ENCODE assay signal across 16 cellular contexts in the genomic region with DNA sequence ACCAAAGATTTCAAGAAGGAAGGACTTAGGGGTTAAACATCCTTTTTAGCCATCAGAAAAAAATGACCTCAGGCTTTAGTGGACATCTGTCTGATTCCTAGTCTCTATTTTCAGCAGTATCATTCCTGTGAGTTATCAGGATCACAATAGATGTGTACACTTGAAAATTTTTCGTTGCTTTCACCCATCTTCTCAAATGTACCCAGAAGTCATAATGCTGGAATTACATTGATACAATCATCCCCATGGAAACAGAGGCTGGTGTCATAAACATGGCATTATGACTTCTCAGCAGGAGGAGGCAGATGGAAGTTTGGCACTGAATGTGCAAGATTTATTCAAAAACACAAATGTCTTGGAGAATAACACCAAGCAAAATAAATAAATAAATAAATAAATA.
DNase-seq lines count a peak whose midpoint lies in the region; ATAC-seq and TF ChIP-seq lines count a peak whose summit lies in the region.
"Had no signal": no experiment of that assay in that cellular context is flagged by ENCODE, and none has a peak within 500 bp of the region (broad histone marks: within the 10 kb centered on the region; RNA-seq: fewer than 3 reads in every experiment).

No MANE protein-coding gene starts in this region.

- WGBS in SK-N-SH (ENCODE audit: low lambda C conversion rate) = 5% methylated on average over 1 of the region's 1 CpG

- TF ChIP-seq CTCF in SK-N-SH (IDR thresholded peaks at IDR 0.05) = no peak
- TF ChIP-seq CTCF in neural cell (IDR thresholded peaks at IDR 0.05; ENCODE audit: poor library complexity, severe bottlenecking) = no peak

- H3K9me3 ChIP-seq in SK-N-SH (no peaks in the 10 kb centered on the region; the same call in 1 of the 2 replicates), neural cell (ENCODE audit: low read length) (no peaks in the 10 kb centered on the region)
- H3K9me3 ChIP-seq in naive thymus-derived CD4-positive, alpha-beta T cell (ENCODE audit: control insufficient read depth in 2 of 3, low read length in 3 of 3) = no peaks in the 10 kb centered on the region
- H3K9me3 ChIP-seq: Caco-2 had no signal

- H3K79me2 ChIP-seq in SK-N-SH (ENCODE audit: insufficient read depth) (no peaks in the 10 kb centered on the region), neural cell (replicated peaks; ENCODE audit: insufficient read depth, low read length) (no peaks in the 10 kb centered on the region)

- H3K4me3 Mint-ChIP-seq in naive thymus-derived CD4-positive, alpha-beta T cell = no peak overlapping the region
- H3K4me3 Mint-ChIP-seq: CD4-positive, alpha-beta T cell; GM23338 had no signal

- no peaks in the 10 kb centered on the region for H3K36me3 Mint-ChIP-seq in naive thymus-derived CD4-positive, alpha-beta T cell

- H3K9ac ChIP-seq in SK-N-SH (no peak overlapping the region), neural cell (ENCODE audit: low read length) (no peak overlapping the region)

- H2AFZ ChIP-seq in SK-N-SH (ENCODE audit: low read depth) (no peak overlapping the region), neural cell (ENCODE audit: low read depth, low read length) (no peak overlapping the region)
- H2AFZ ChIP-seq: GM23338 had no signal

- DNase-seq in SK-N-SH = peak; percentile 41
- peak; percentile 4 for DNase-seq in NCI-H2227 treated with DMSO at 0.1 percent for 48 hours (lab: John Stamatoyannopoulos, UW)
- no peak for DNase-seq in naive thymus-derived CD4-positive, alpha-beta T cell
- no peak for DNase-seq in NCI-H2107 treated with DMSO at 0.1 percent for 48 hours (lab: John Stamatoyannopoulos, UW; ENCODE audit: unreplicated experiment)
- DNase-seq: ACHN; Caco-2; CD4-positive, alpha-beta T cell; DMS153; DMS79; GDM1; HCEC 1CT had no signal

- H4K20me1 ChIP-seq in SK-N-SH (ENCODE audit: insufficient read depth) = no peaks in the 10 kb centered on the region
- H4K20me1 ChIP-seq in neural cell (ENCODE audit: insufficient read depth) = no peaks in the 10 kb centered on the region

- H3K27me3 ChIP-seq in SK-N-SH (ENCODE audit: insufficient read depth) (no peaks in the 10 kb centered on the region), neural cell (ENCODE audit: insufficient read depth, low read depth, low read length) (no peaks in the 10 kb centered on the region)
- no peaks in the 10 kb centered on the region for H3K27me3 ChIP-seq in naive thymus-derived CD4-positive, alpha-beta T cell (ENCODE audit: control insufficient read depth in 2 of 2, insufficient read depth in 2 of 2, low read length in 2 of 2)

- H3K4me2 ChIP-seq in SK-N-SH (no peak overlapping the region), neural cell (ENCODE audit: low read length) (peak overlapping the region; percentile 4)
- H3K4me2 ChIP-seq: GM23338 had no signal

- no peaks in the 10 kb centered on the region for H3K36me3 ChIP-seq in SK-N-SH (replicated peaks in 1 of 2; ENCODE audit: control insufficient read depth in 1 of 2, insufficient read depth in 2 of 2, low read length in 1 of 2)
- H3K36me3 ChIP-seq in neural cell (ENCODE audit: insufficient read depth, low read length) = no peaks in the 10 kb centered on the region
- H3K36me3 ChIP-seq in naive thymus-derived CD4-positive, alpha-beta T cell (ENCODE audit: control insufficient read depth in 2 of 3, insufficient read depth in 3 of 3, low read length in 3 of 3) = no peaks in the 10 kb centered on the region

- H3K9me3 Mint-ChIP-seq in naive thymus-derived CD4-positive, alpha-beta T cell = peaks cover 0 to 14% (median 2%) of the 10 kb centered on the region in 11 donors
- H3K9me3 Mint-ChIP-seq: GM23338 had no signal

- peaks cover 0 to 3% of the 10 kb centered on the region in 2 experiments; a peak in 2 of 4 replicates for H3K4me1 ChIP-seq in SK-N-SH (ENCODE audit: control insufficient read depth in 1 of 2, insufficient read depth in 2 of 2, low read depth in 1 of 2, low read length in 1 of 2)
- no peaks in the 10 kb centered on the region for H3K4me1 ChIP-seq in naive thymus-derived CD4-positive, alpha-beta T cell (ENCODE audit: control insufficient read depth in 2 of 2, insufficient read depth in 2 of 2, low read length in 2 of 2)
- H3K4me1 ChIP-seq: Caco-2 had no signal

- intact Hi-C loops in naive thymus-derived CD4-positive, alpha-beta T cell (cut with micrococcal nuclease) = no loop called here

- TF ChIP-seq RAD21 in SK-N-SH (IDR thresholded peaks at IDR 0.05; ENCODE audit: low read length) = no peak
- TF ChIP-seq RAD21 in neural cell (conservative IDR thresholded peaks at IDR 0.05) = peak; percentile 12

- CTCF ChIA-PET in SK-N-SH (lab: Yijun Ruan, JAX) = no interaction called here
- CTCF ChIA-PET in naive thymus-derived CD4-positive, alpha-beta T cell (lab: Charles Lee) = no interaction called here

- H3K27ac ChIP-seq in SK-N-SH (ENCODE audit: low read depth in 2 of 2, low read length in 1 of 2) (peak overlapping the region in 1 of 2 experiments; percentile 81; a peak in 2 of 4 replicates), neural cell (ENCODE audit: low read length) (peak overlapping the region; percentile 33)
- H3K27ac ChIP-seq in naive thymus-derived CD4-positive, alpha-beta T cell (ENCODE audit: low read depth, low read length) = no peak overlapping the region
- H3K27ac ChIP-seq: C4-2B, HL-60 had no signal

- POLR2A ChIA-PET in SK-N-SH (lab: Yijun Ruan, JAX) = no interaction called here
- POLR2A ChIA-PET in naive thymus-derived CD4-positive, alpha-beta T cell (lab: Charles Lee) = no interaction called here

- H3K27ac Mint-ChIP-seq in naive thymus-derived CD4-positive, alpha-beta T cell = no peak overlapping the region
- H3K27ac Mint-ChIP-seq: CD4-positive, alpha-beta T cell; GM23338 had no signal

- TF ChIP-seq EP300 in SK-N-SH (IDR thresholded peaks at IDR 0.05; ENCODE audit: borderline replicate concordance in 1 of 2, low read depth in 1 of 2, low read length in 1 of 2) (peak in 1 of 2 experiments; percentile 4; a peak in 1 of 4 replicates), neural cell (conservative IDR thresholded peaks at IDR 0.05; ENCODE audit: poor library complexity, severe bottlenecking) (peak; percentile 67)

- ATAC-seq in SK-N-SH treated with all-trans-retinoic acid at 6 μM for 48 hours = no peak; the same call in 2 of the 3 replicates
- no peak for ATAC-seq in naive thymus-derived CD4-positive, alpha-beta T cell
- ATAC-seq: GM23338 had no signal

- no peaks in the 10 kb centered on the region for H3K4me1 Mint-ChIP-seq in naive thymus-derived CD4-positive, alpha-beta T cell

- H3F3A ChIP-seq in SK-N-SH (replicated peaks; ENCODE audit: insufficient read depth) (no peaks in the 10 kb centered on the region), neural cell (ENCODE audit: insufficient read depth, low read length, poor library complexity, severe bottlenecking) (no peaks in the 10 kb centered on the region)

- peaks cover 8 to 27% (median 18%) of the 10 kb centered on the region in 5 donors for H3K27me3 Mint-ChIP-seq in naive thymus-derived CD4-positive, alpha-beta T cell

- no peak overlapping the region for H3K4me3 ChIP-seq in SK-N-SH (ENCODE audit: low read depth in 2 of 2, low read length in 1 of 2)
- H3K4me3 ChIP-seq in neural cell (ENCODE audit: low read length) = peak overlapping the region; percentile 24
- no peak overlapping the region for H3K4me3 ChIP-seq in naive thymus-derived CD4-positive, alpha-beta T cell (ENCODE audit: low read length)
- H3K4me3 ChIP-seq: GM23338 had no signal

- H3K9me2 ChIP-seq in SK-N-SH (no peaks in the 10 kb centered on the region), neural cell (ENCODE audit: insufficient read depth, low read length) (no peaks in the 10 kb centered on the region)

TF ChIP-seq in SK-N-SH, 30 proteins besides CTCF, POLR2A, EP300 and RAD21:
- no peak for TF ChIP-seq TCF12 (IDR thresholded peaks at IDR 0.05)
- TF ChIP-seq RCOR1 (IDR thresholded peaks at IDR 0.05; ENCODE audit: low read length) = peak; percentile 51; the same call in 1 of the 2 replicates

TF ChIP-seq in SK-N-SH treated with all-trans-retinoic acid at 6 μM for 48 hours, 23 proteins besides CTCF, POLR2A, EP300 and RAD21:
- TF ChIP-seq ZC3H10 (CRISPR knock-in tag; IDR thresholded peaks at IDR 0.05) (no peak), RARB (CRISPR knock-in tag; IDR thresholded peaks at IDR 0.05) (no peak), ESRRG (CRISPR knock-in tag; IDR thresholded peaks at IDR 0.05) (no peak)

TF ChIP-seq in neural cell, 6 proteins besides CTCF, POLR2A, EP300 and RAD21:
- TF ChIP-seq TAF1 (IDR thresholded peaks at IDR 0.05; ENCODE audit: low read depth) = no peak
- peak; percentile 53 for TF ChIP-seq POLR2AphosphoS5 (IDR thresholded peaks at IDR 0.05)
- TF ChIP-seq, protein P1, sequence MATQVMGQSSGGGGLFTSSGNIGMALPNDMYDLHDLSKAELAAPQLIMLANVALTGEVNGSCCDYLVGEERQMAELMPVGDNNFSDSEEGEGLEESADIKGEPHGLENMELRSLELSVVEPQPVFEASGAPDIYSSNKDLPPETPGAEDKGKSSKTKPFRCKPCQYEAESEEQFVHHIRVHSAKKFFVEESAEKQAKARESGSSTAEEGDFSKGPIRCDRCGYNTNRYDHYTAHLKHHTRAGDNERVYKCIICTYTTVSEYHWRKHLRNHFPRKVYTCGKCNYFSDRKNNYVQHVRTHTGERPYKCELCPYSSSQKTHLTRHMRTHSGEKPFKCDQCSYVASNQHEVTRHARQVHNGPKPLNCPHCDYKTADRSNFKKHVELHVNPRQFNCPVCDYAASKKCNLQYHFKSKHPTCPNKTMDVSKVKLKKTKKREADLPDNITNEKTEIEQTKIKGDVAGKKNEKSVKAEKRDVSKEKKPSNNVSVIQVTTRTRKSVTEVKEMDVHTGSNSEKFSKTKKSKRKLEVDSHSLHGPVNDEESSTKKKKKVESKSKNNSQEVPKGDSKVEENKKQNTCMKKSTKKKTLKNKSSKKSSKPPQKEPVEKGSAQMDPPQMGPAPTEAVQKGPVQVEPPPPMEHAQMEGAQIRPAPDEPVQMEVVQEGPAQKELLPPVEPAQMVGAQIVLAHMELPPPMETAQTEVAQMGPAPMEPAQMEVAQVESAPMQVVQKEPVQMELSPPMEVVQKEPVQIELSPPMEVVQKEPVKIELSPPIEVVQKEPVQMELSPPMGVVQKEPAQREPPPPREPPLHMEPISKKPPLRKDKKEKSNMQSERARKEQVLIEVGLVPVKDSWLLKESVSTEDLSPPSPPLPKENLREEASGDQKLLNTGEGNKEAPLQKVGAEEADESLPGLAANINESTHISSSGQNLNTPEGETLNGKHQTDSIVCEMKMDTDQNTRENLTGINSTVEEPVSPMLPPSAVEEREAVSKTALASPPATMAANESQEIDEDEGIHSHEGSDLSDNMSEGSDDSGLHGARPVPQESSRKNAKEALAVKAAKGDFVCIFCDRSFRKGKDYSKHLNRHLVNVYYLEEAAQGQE (IDR thresholded peaks at IDR 0.05; ENCODE audit: borderline replicate concordance) = peak; percentile 45
TF ChIP-seq in neural cell: peak in this region for 2.

Comparison
In these comparisons a context has a peak if more than half of its experiments do, and no peak if none do; other contexts are left out.
1. DNase-seq: peak in SK-N-SH (single experiment) and NCI-H2227 treated with DMSO at 0.1 percent for 48 hours (single experiment); none in naive thymus-derived CD4-positive, alpha-beta T cell (0 of 9) and NCI-H2107 treated with DMSO at 0.1 percent for 48 hours (single experiment).